ENCODE assay signal across 8 cellular contexts in genomic region chr4:124322234-124322831, GRCh38.
DNase-seq lines count a peak whose midpoint lies in the region; ATAC-seq, FAIRE-seq and TF ChIP-seq lines count a peak whose summit lies in the region.

No MANE protein-coding gene starts in this region.

- no peak overlapping the region for H2AFZ ChIP-seq in DND-41 (ENCODE audit: low read depth, low read length)

- DNase-seq in DND-41 (no peak), H54 (ENCODE audit: insufficient read length, low spot score) (no peak), NCI-H748 treated with DMSO at 0.1 percent for 48 hours (lab: John Stamatoyannopoulos, UW) (peak; percentile 35), endothelial cell (ENCODE audit: low spot score) (no peak), osteocyte (ENCODE audit: extremely low spot score, unreplicated experiment) (no peak), GOT3 (lab: John Stamatoyannopoulos, UW) (no peak)

- no peaks in the 10 kb centered on the region for H3K9me3 Mint-ChIP-seq in endothelial cell (ENCODE audit: unreplicated experiment)
- no peaks in the 10 kb centered on the region for H3K9me3 Mint-ChIP-seq in osteocyte (ENCODE audit: unreplicated experiment)

- TF ChIP-seq CTCF in DND-41 (IDR thresholded peaks at IDR 0.05; ENCODE audit: borderline replicate concordance, extremely low read depth, low read length, poor library complexity, severe bottlenecking) (peak; percentile 60), endothelial cell (IDR thresholded peaks at IDR 0.05; ENCODE audit: unreplicated experiment) (peak; percentile 96), osteocyte (IDR thresholded peaks at IDR 0.05) (peak; percentile 65)

- no peak for TF ChIP-seq POLR2A in H54 (IDR thresholded peaks at IDR 0.05; ENCODE audit: low read depth, low read length)

- no peak overlapping the region for H3K9ac ChIP-seq in DND-41 (ENCODE audit: low read depth, low read length)

- FAIRE-seq in H54 (lab: Jason Lieb, UNC), result peak; percentile 27

- H3K36me3 Mint-ChIP-seq in endothelial cell (ENCODE audit: low read depth, unreplicated experiment), result no peaks in the 10 kb centered on the region
- H3K36me3 Mint-ChIP-seq in osteocyte (ENCODE audit: unreplicated experiment), result no peaks in the 10 kb centered on the region

- no peak overlapping the region for H3K27ac Mint-ChIP-seq in endothelial cell (ENCODE audit: unreplicated experiment)
- no peak overlapping the region for H3K27ac Mint-ChIP-seq in osteocyte (ENCODE audit: unreplicated experiment)

- H3K4me1 ChIP-seq in DND-41 (ENCODE audit: insufficient read depth, low read length), result no peaks in the 10 kb centered on the region

- H3K4me3 Mint-ChIP-seq in endothelial cell (ENCODE audit: unreplicated experiment), result no peak overlapping the region
- H3K4me3 Mint-ChIP-seq in osteocyte (ENCODE audit: unreplicated experiment), result no peak overlapping the region

- no peaks in the 10 kb centered on the region for H3K79me2 ChIP-seq in DND-41 (ENCODE audit: insufficient read depth, low read length)

- no peak overlapping the region for H3K27ac ChIP-seq in DND-41 (ENCODE audit: low read length)

- no peaks in the 10 kb centered on the region for H3K27me3 ChIP-seq in DND-41 (ENCODE audit: insufficient read depth, low read length, poor library complexity)

- no peaks in the 10 kb centered on the region for H3K27me3 Mint-ChIP-seq in endothelial cell (ENCODE audit: unreplicated experiment)
- H3K27me3 Mint-ChIP-seq in osteocyte (ENCODE audit: unreplicated experiment), result peaks cover 2% of the 10 kb centered on the region

- H3K9me3 ChIP-seq in DND-41 (ENCODE audit: insufficient read depth, low read length, severe bottlenecking), result no peaks in the 10 kb centered on the region

- no peak overlapping the region for H3K4me2 ChIP-seq in DND-41 (ENCODE audit: insufficient read depth, low read length)

- ATAC-seq in DND-41 (ENCODE audit: insufficient read depth, low read depth) (peak; percentile 58; the same call in 2 of the 3 replicates), GM19328 (IDR thresholded peaks at IDR 0.05; ENCODE audit: unreplicated experiment) (no peak), GM19023 (IDR thresholded peaks at IDR 0.05; ENCODE audit: unreplicated experiment) (no peak)

- H3K4me1 Mint-ChIP-seq in endothelial cell (ENCODE audit: unreplicated experiment) (no peaks in the 10 kb centered on the region), osteocyte (ENCODE audit: unreplicated experiment) (peaks cover 7% of the 10 kb centered on the region)

- no peaks in the 10 kb centered on the region for H3K36me3 ChIP-seq in DND-41 (ENCODE audit: insufficient read depth, low read length)

- no peaks in the 10 kb centered on the region for H4K20me1 ChIP-seq in DND-41 (ENCODE audit: insufficient read depth, low read length)

- H3K4me3 ChIP-seq in DND-41 (ENCODE audit: low read depth in 1 of 2, low read length in 2 of 2), result no peak overlapping the region
